ENCODE assay signal across 33 cellular contexts in the genomic region with DNA sequence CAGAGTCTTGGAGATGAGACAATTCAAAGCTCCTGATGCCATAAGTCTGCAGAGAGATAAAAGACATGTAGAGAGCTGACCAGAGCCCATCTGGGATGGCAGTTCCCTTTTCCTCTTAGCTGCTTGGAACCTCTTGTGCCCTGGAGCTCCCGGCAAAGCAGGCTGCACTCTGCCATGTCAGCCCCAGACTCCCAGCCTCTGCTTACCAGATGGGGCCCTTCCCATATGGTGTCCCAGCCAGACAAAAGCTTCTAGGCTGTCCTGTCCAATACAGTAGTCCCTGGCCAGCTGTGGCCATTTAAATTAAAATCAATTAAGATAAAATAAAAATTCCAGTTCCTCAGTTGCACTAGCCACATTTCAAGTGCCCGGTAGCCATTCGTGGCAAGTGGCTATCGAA.
"Had no signal": no experiment of that assay in that cellular context is flagged by ENCODE, and none has a peak within 500 bp of the region (broad histone marks: within the 10 kb centered on the region; RNA-seq: fewer than 3 reads in every experiment).

No MANE protein-coding gene starts in this region.

- DNase-seq: activated CD4-positive, alpha-beta memory T cell treated with anti-CD3 and anti-CD28 coated beads for 36 hours; activated CD4-positive, alpha-beta T cell treated with anti-CD3 and anti-CD28 coated beads for 36 hours; activated CD4-positive, alpha-beta T cell treated with anti-CD3 and anti-CD28 coated beads, Interleukin-2, amount 10 ng/mL, durations not matched to agents 24 days and 14 days; activated CD4-positive, CD25-positive, alpha-beta regulatory T cell; activated CD4-positive, CD25-positive, alpha-beta regulatory T cell treated with anti-CD3 and anti-CD28 coated beads, Interleukin-2, amount 50 U/mL, for 72 hours; activated CD8-positive, alpha-beta memory T cell treated with anti-CD3 and anti-CD28 coated beads, Interleukin-2, amount 10 ng/mL, durations not matched to agents 7 days and 5 days; activated CD8-positive, alpha-beta memory T cell treated with anti-CD3 and anti-CD28 coated beads, Interleukin-2, amount 50 U/mL, for 4 hours; activated CD8-positive, alpha-beta T cell treated with anti-CD3 and anti-CD28 coated beads, Interleukin-2, amount 10 ng/mL, durations not matched to agents 7 days and 5 days; activated effector memory CD4-positive, alpha-beta T cell treated with anti-CD3 and anti-CD28 coated beads, Interleukin-2, amount 50 U/mL, for 16 hours; activated naive CD4-positive, alpha-beta T cell treated with anti-CD3 and anti-CD28 coated beads for 36 hours; activated naive CD8-positive, alpha-beta T cell treated with anti-CD3 and anti-CD28 coated beads for 36 hours; activated naive CD8-positive, alpha-beta T cell treated with anti-CD3 and anti-CD28 coated beads, Interleukin-2, amount 50 U/mL, for 24 hours; activated T-cell treated with anti-CD3 and anti-CD28 coated beads, Interleukin-2, amount 50 U/mL, for 1 hour; activated T-cell treated with anti-CD3 and anti-CD28 coated beads, Interleukin-2, amount 50 U/mL, for 48 hours; adrenal gland; amygdala; aorta; body of pancreas; central memory CD4-positive, alpha-beta T cell; cerebellar nuclear complex; dorsolateral prefrontal cortex; effector memory CD4-positive, alpha-beta T cell; endodermal cell; foreskin keratinocyte; gastrocnemius medialis; T-helper 2 cell had no signal

- H3K36me3 Mint-ChIP-seq: activated CD4-positive, alpha-beta memory T cell treated with anti-CD3 and anti-CD28 coated beads for 36 hours; activated CD8-positive, alpha-beta memory T cell treated with anti-CD3 and anti-CD28 coated beads, Interleukin-2, amount 10 ng/mL, durations not matched to agents 7 days and 5 days; activated naive CD4-positive, alpha-beta T cell treated with anti-CD3 and anti-CD28 coated beads, Interleukin-2, amount 50 U/mL, for 24 hours; activated naive CD8-positive, alpha-beta T cell treated with anti-CD3 and anti-CD28 coated beads for 36 hours had no signal

- H3K9me3 Mint-ChIP-seq: activated CD4-positive, alpha-beta memory T cell treated with anti-CD3 and anti-CD28 coated beads for 36 hours; activated CD4-positive, alpha-beta T cell treated with anti-CD3 and anti-CD28 coated beads, Interleukin-2, amount 10 ng/mL, durations not matched to agents 24 days and 14 days; activated naive CD4-positive, alpha-beta T cell treated with anti-CD3 and anti-CD28 coated beads for 36 hours; activated naive CD4-positive, alpha-beta T cell treated with anti-CD3 and anti-CD28 coated beads, Interleukin-2, amount 50 U/mL, for 24 hours; activated naive CD8-positive, alpha-beta T cell treated with anti-CD3 and anti-CD28 coated beads for 36 hours; activated naive CD8-positive, alpha-beta T cell treated with anti-CD3 and anti-CD28 coated beads, Interleukin-2, amount 50 U/mL, for 24 hours; activated T-helper 1 cell treated with anti-CD3 and anti-CD28 coated beads, Interleukin-12 subunit alpha, Interleukin-12 subunit beta, Interleukin-2, Interleukin-4 antibody, amounts not matched to agents 30 ng/mL and 10 ng/mL and 1 ng/mL, durations not matched to agents 14 hours and 24 hours and 36 hours; activated T-helper 2 cell treated with anti-CD3 and anti-CD28 coated beads, Interferon-gamma antibody, Interleukin-2, Interleukin-4, amounts not matched to agents 10 μg/mL and 5 μg/mL and 100 μg/mL, durations not matched to agents 14 hours and 24 hours and 36 hours; dendritic cell treated with granulocyte-macrophage colony-stimulating factor and Interleukin-4, amounts not matched to agents 40 ng/mL and 50 ng/mL, for 4 days; endodermal cell had no signal

- H3K4me3 Mint-ChIP-seq: activated CD4-positive, alpha-beta memory T cell treated with anti-CD3 and anti-CD28 coated beads for 36 hours; activated CD4-positive, alpha-beta T cell treated with anti-CD3 and anti-CD28 coated beads for 36 hours; activated CD4-positive, alpha-beta T cell treated with anti-CD3 and anti-CD28 coated beads, Interleukin-2, amount 10 ng/mL, durations not matched to agents 24 days and 14 days; activated CD8-positive, alpha-beta memory T cell treated with anti-CD3 and anti-CD28 coated beads, Interleukin-2, amount 10 ng/mL, durations not matched to agents 7 days and 5 days; activated CD8-positive, alpha-beta T cell treated with anti-CD3 and anti-CD28 coated beads, Interleukin-2, amount 10 ng/mL, durations not matched to agents 7 days and 5 days; activated naive CD4-positive, alpha-beta T cell treated with anti-CD3 and anti-CD28 coated beads for 36 hours; activated naive CD4-positive, alpha-beta T cell treated with anti-CD3 and anti-CD28 coated beads, Interleukin-2, amount 50 U/mL, for 24 hours; activated naive CD8-positive, alpha-beta T cell treated with anti-CD3 and anti-CD28 coated beads for 36 hours; activated naive CD8-positive, alpha-beta T cell treated with anti-CD3 and anti-CD28 coated beads, Interleukin-2, amount 50 U/mL, for 24 hours; activated T-helper 1 cell treated with anti-CD3 and anti-CD28 coated beads, Interleukin-12 subunit alpha, Interleukin-12 subunit beta, Interleukin-2, Interleukin-4 antibody, amounts not matched to agents 30 ng/mL and 10 ng/mL and 1 ng/mL, durations not matched to agents 14 hours and 24 hours and 36 hours; dendritic cell treated with granulocyte-macrophage colony-stimulating factor and Interleukin-4, amounts not matched to agents 40 ng/mL and 50 ng/mL, for 4 days; endodermal cell had no signal

- H3K27me3 Mint-ChIP-seq: dendritic cell treated with granulocyte-macrophage colony-stimulating factor and Interleukin-4, amounts not matched to agents 40 ng/mL and 50 ng/mL, for 4 days had no signal

- H3K4me1 Mint-ChIP-seq: activated CD4-positive, alpha-beta T cell treated with anti-CD3 and anti-CD28 coated beads for 36 hours; activated naive CD8-positive, alpha-beta T cell treated with anti-CD3 and anti-CD28 coated beads, Interleukin-2, amount 50 U/mL, for 24 hours had no signal

- H3K36me3 ChIP-seq: adrenal gland, cardiac muscle cell, gastrocnemius medialis had no signal

- H3K4me1 ChIP-seq: adrenal gland, foreskin keratinocyte, gastrocnemius medialis had no signal

- H3K27me3 ChIP-seq: adrenal gland, body of pancreas, cardiac muscle cell had no signal

- H3K27ac ChIP-seq: adrenal gland, body of pancreas, cardiac muscle cell, coronary artery, dorsolateral prefrontal cortex, foreskin keratinocyte, gastrocnemius medialis had no signal

- H3K9me3 ChIP-seq: adrenal gland, body of pancreas, gastrocnemius medialis had no signal

- H3K27ac Mint-ChIP-seq: activated CD4-positive, alpha-beta memory T cell treated with anti-CD3 and anti-CD28 coated beads for 36 hours; activated CD4-positive, alpha-beta T cell treated with anti-CD3 and anti-CD28 coated beads for 36 hours; activated CD4-positive, alpha-beta T cell treated with anti-CD3 and anti-CD28 coated beads, Interleukin-2, amount 10 ng/mL, durations not matched to agents 24 days and 14 days; activated CD8-positive, alpha-beta memory T cell treated with anti-CD3 and anti-CD28 coated beads, Interleukin-2, amount 10 ng/mL, durations not matched to agents 7 days and 5 days; activated CD8-positive, alpha-beta T cell treated with anti-CD3 and anti-CD28 coated beads, Interleukin-2, amount 10 ng/mL, durations not matched to agents 7 days and 5 days; activated naive CD4-positive, alpha-beta T cell treated with anti-CD3 and anti-CD28 coated beads for 36 hours; activated naive CD4-positive, alpha-beta T cell treated with anti-CD3 and anti-CD28 coated beads, Interleukin-2, amount 50 U/mL, for 24 hours; activated naive CD8-positive, alpha-beta T cell treated with anti-CD3 and anti-CD28 coated beads for 36 hours; activated naive CD8-positive, alpha-beta T cell treated with anti-CD3 and anti-CD28 coated beads, Interleukin-2, amount 50 U/mL, for 24 hours; activated T-helper 1 cell treated with anti-CD3 and anti-CD28 coated beads, Interleukin-12 subunit alpha, Interleukin-12 subunit beta, Interleukin-2, Interleukin-4 antibody, amounts not matched to agents 30 ng/mL and 10 ng/mL and 1 ng/mL, durations not matched to agents 14 hours and 24 hours and 36 hours; activated T-helper 2 cell treated with anti-CD3 and anti-CD28 coated beads, Interferon-gamma antibody, Interleukin-2, Interleukin-4, amounts not matched to agents 10 μg/mL and 5 μg/mL and 100 μg/mL, durations not matched to agents 14 hours and 24 hours and 36 hours; dendritic cell treated with granulocyte-macrophage colony-stimulating factor and Interleukin-4, amounts not matched to agents 40 ng/mL and 50 ng/mL, for 4 days; endodermal cell had no signal

- ATAC-seq: activated CD4-positive, alpha-beta T cell treated with anti-CD3 and anti-CD28 coated beads for 36 hours; activated CD8-positive, alpha-beta memory T cell treated with anti-CD3 and anti-CD28 coated beads, Interleukin-2, amount 10 ng/mL, durations not matched to agents 7 days and 5 days; activated CD8-positive, alpha-beta T cell treated with anti-CD3 and anti-CD28 coated beads, Interleukin-2, amount 10 ng/mL, durations not matched to agents 7 days and 5 days; activated naive CD8-positive, alpha-beta T cell treated with anti-CD3 and anti-CD28 coated beads, Interleukin-2, amount 50 U/mL, for 24 hours; body of pancreas; esophagus mucosa; foreskin keratinocyte; gastrocnemius medialis had no signal

- H3K4me3 ChIP-seq: adrenal gland, body of pancreas, cardiac muscle cell, coronary artery, dorsolateral prefrontal cortex, gastrocnemius medialis had no signal
